In the genomic region with DNA sequence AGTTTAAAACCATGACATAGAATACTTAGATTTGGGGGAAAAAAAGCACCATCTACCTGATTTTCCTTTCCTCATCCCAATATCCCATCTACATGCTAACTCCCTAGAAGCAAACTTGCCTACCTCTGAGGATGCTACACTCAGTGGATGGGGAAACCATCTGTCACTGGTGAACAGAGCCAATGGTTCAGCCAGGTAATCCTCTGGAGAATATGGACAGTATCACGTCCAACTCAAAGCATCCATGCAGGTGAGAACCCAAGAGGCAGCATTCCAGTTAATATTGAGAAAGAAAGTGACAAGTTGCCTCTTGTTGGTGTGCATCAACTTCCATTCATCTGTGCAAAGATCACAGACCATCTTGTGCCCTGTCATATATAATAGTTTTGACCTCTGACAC, we compare ENCODE assay signal across 20 cellular contexts.
"Had no signal": no experiment of that assay in that cellular context is flagged by ENCODE, and none has a peak within 500 bp of the region (broad histone marks: within the 10 kb centered on the region; RNA-seq: fewer than 3 reads in every experiment).

No MANE protein-coding gene starts in this region.

- H3K4me1 ChIP-seq: foreskin keratinocyte, left lung, psoas muscle had no signal

- H3K4me3 ChIP-seq: dorsolateral prefrontal cortex, left lung, lung, psoas muscle, right lobe of liver, spleen had no signal

- H3K9me3 ChIP-seq: left lung, psoas muscle, right lobe of liver had no signal

- H3K27ac ChIP-seq: foreskin keratinocyte, left lung, right lobe of liver, spleen had no signal

- DNase-seq: cortex of kidney; dorsolateral prefrontal cortex; effector memory CD4-positive, alpha-beta T cell; erythroblast; foreskin keratinocyte; hypothalamus; islet precursor cell; left lung; mesenchymal stem cell; naive B cell; psoas muscle; retina; right lobe of liver; spleen; stimulated activated CD4-positive, alpha-beta T cell treated with anti-CD3 and anti-CD28 coated beads, Interleukin-15, amount 100 ng/mL, for 24 hours; stimulated activated CD4-positive, alpha-beta T cell treated with anti-CD3 and anti-CD28 coated beads, Interleukin-1b, Interleukin-23, amount 100 ng/mL, for 48 hours; stimulated activated CD4-positive, alpha-beta T cell treated with anti-CD3 and anti-CD28 coated beads, Interleukin-4, amount 100 ng/mL, for 24 hours; stimulated activated naive CD8-positive, alpha-beta T cell treated with anti-CD3 and anti-CD28 coated beads, Interleukin-15, amount 100 ng/mL, for 72 hours had no signal

- H3K36me3 ChIP-seq: left lung, spleen had no signal

- ATAC-seq: foreskin keratinocyte; left lung; stimulated activated memory B cell treated with anti-CD40 and anti-IgM and Interleukin-4, amounts not matched to agents 10 μg/mL and 1 μg/mL and 100 μg/mL, for 72 hours; stimulated activated naive CD8-positive, alpha-beta T cell treated with anti-CD3 and anti-CD28 coated beads, Interleukin-15, amount 100 ng/mL, for 72 hours had no signal

- H3K27me3 ChIP-seq: dorsolateral prefrontal cortex, foreskin keratinocyte, left lung, right lobe of liver, spleen had no signal
